ENCODE assay signal across 20 cellular contexts in the genomic region with DNA sequence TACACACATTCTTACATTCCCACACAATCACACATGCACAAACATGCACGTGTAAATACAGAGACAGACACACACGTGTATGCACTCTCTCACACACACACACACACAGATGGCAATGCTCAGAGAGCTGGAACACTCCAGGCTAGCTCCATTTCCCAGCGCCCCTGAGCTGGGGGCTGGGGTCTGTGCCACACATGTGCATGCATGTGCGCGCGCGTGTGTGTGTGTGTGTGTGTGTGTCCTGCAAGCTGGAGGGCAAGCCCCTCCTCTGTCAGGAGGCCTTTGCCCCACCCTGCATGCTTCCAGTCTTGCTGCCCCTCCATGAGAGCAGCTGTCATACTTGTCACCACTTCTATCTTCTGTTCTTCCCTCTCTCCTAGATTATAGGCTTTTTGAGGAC. TPM values are rescaled to one million over a fixed set of nuclear protein-coding genes. Genes with fewer than 3 reads are reported as not detected.
"Had no signal": no experiment of that assay in that cellular context is flagged by ENCODE, and none has a peak within 500 bp of the region (broad histone marks: within the 10 kb centered on the region; RNA-seq: fewer than 3 reads in every experiment).

No MANE protein-coding gene starts in this region.

- H3K9ac ChIP-seq: neural progenitor cell had no signal

- H3K27ac ChIP-seq: heart left ventricle, left lung, lower lobe of right lung, neural progenitor cell, pancreas, thyroid gland, upper lobe of left lung, uterus had no signal

- H3K9me3 ChIP-seq: heart left ventricle, left lung, lower lobe of right lung, pancreas, thyroid gland, upper lobe of left lung, uterus had no signal

- H3K4me3 ChIP-seq: heart left ventricle, left lung, lower lobe of right lung, neural progenitor cell, pancreas, smooth muscle cell, thyroid gland, upper lobe of left lung, uterus had no signal

- H3K27me3 ChIP-seq: left lung, neural progenitor cell, pancreas, thyroid gland, upper lobe of left lung, uterus had no signal

- H3K4me1 ChIP-seq: left lung, lower lobe of right lung, thyroid gland, upper lobe of left lung, uterus had no signal

- H3K4me2 ChIP-seq: neural progenitor cell, smooth muscle cell had no signal

- ATAC-seq: heart left ventricle, left lung, lower lobe of right lung, pancreas, right cardiac atrium had no signal

- H3K36me3 Mint-ChIP-seq: memory B cell; natural killer cell treated with Interleukin-12 subunit alpha and Interleukin-12 subunit beta and Interleukin-15 and Interleukin-18, amount 100 ng/mL, for 72 hours had no signal

- H3K9me3 Mint-ChIP-seq: natural killer cell treated with Interleukin-12 subunit alpha and Interleukin-12 subunit beta and Interleukin-15 and Interleukin-18, amount 100 ng/mL, for 72 hours had no signal

- H3K27ac Mint-ChIP-seq: memory B cell; natural killer cell treated with Interleukin-12 subunit alpha and Interleukin-12 subunit beta and Interleukin-15 and Interleukin-18, amount 100 ng/mL, for 72 hours; neural progenitor cell; progenitor cell of endocrine pancreas had no signal

- H3K4me3 Mint-ChIP-seq: memory B cell; natural killer cell treated with Interleukin-12 subunit alpha and Interleukin-12 subunit beta and Interleukin-15 and Interleukin-18, amount 100 ng/mL, for 72 hours; neural progenitor cell had no signal

- H3K4me1 Mint-ChIP-seq: memory B cell had no signal

- H3K36me3 ChIP-seq: heart left ventricle, left lung, lower lobe of right lung, neural progenitor cell, pancreas, thyroid gland, upper lobe of left lung, uterus had no signal

- H2AFZ ChIP-seq: neural progenitor cell had no signal

- DNase-seq: foreskin melanocyte; hippocampal formation; kidney glomerular epithelial cell; left lung; lower lobe of right lung; midbrain; occipital lobe; pancreas; right cardiac atrium; stimulated activated CD4-positive, alpha-beta T cell treated with anti-CD3 and anti-CD28 coated beads, Interleukin-2, amount 100 ng/mL, for 48 hours; stimulated activated naive CD4-positive, alpha-beta T cell treated with Interleukin-2 at 50 U/mL for 16 hours; thyroid gland; upper lobe of left lung; uterus had no signal

RNA-seq across cellular contexts. Expression of a gene that starts 16.6 kb away (rescaled TPM):
- total RNA-seq: natural killer cell treated with Interleukin-12 subunit alpha and Interleukin-12 subunit beta and Interleukin-15 and Interleukin-18, amount 100 ng/mL, for 72 hours had no signal
